Comparison of ENCODE assay signal across 17 cellular contexts in the genomic region with DNA sequence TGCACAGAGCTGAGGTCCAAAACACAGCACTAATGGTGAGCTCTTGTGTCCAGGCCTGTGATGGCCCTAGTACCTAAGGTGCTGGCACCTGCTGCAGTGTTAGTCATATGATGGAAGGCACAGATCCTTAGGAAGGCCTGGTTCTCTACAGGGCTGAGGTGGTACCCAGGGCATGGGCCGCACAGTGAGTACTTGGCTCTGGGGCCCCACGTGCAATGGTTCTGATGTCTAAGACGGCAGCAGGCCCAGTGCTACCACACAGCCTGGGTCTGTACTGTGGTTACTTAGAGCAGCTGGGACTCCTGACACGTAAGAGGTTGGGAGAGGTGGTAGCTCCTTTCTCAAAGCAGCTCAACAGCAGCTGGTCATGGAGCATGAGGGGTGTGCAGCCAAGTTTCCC.
DNase-seq lines count a peak whose midpoint lies in the region; ATAC-seq and TF ChIP-seq lines count a peak whose summit lies in the region.
"Had no signal": no experiment of that assay in that cellular context is flagged by ENCODE, and none has a peak within 500 bp of the region (broad histone marks: within the 10 kb centered on the region; RNA-seq: fewer than 3 reads in every experiment).

No MANE protein-coding gene starts in this region.

- H4K8ac ChIP-seq in IMR-90 (ENCODE audit: low read depth in 2 of 2, low read length in 2 of 2): no peak overlapping the region

- intact Hi-C loops in IMR-90 (cut with micrococcal nuclease): no loop called here
- intact Hi-C loops in upper lobe of right lung (cut with DNase I): no loop called here
- intact Hi-C loops in cardiac septum (cut with DNase I): no loop called here
- intact Hi-C loops in heart left ventricle (cut with DNase I): no loop called here

- H2BK15ac ChIP-seq in IMR-90 (ENCODE audit: low read depth, low read length): no peak overlapping the region

- TF ChIP-seq POLR2A in IMR-90 (IDR thresholded peaks at IDR 0.05; ENCODE audit: low read depth, low read length) (no peak), heart left ventricle (IDR thresholded peaks at IDR 0.05) (no peak)

- H3K4me2 ChIP-seq in IMR-90 (ENCODE audit: low read depth, low read length): no peak overlapping the region
- H3K4me2 ChIP-seq: BLaER1, GM23338 had no signal

- CTCF ChIA-PET in IMR-90 (lab: Yijun Ruan, JAX): no interaction called here

- no peaks in the 10 kb centered on the region for H3K9me1 ChIP-seq in IMR-90 (ENCODE audit: insufficient read depth, low read length)

- no peak for TF ChIP-seq RAD21 in IMR-90 (IDR thresholded peaks at IDR 0.05; ENCODE audit: low read length)

- no peaks in the 10 kb centered on the region for H4K20me1 ChIP-seq in IMR-90 (ENCODE audit: insufficient read depth, low read length)
- H4K20me1 ChIP-seq: BLaER1 had no signal

- no peaks in the 10 kb centered on the region for H3K36me3 ChIP-seq in IMR-90 (ENCODE audit: control insufficient read depth, insufficient read depth, low read length)
- no peaks in the 10 kb centered on the region for H3K36me3 ChIP-seq in upper lobe of right lung
- no peaks in the 10 kb centered on the region for H3K36me3 ChIP-seq in heart left ventricle
- H3K36me3 ChIP-seq: BLaER1 had no signal

- no peak overlapping the region; the same call in 1 of the 2 replicates for H2AK5ac ChIP-seq in IMR-90 (ENCODE audit: low read depth, low read length)

- H3K27me3 ChIP-seq in IMR-90 (ENCODE audit: control insufficient read depth, insufficient read depth, low read length) (no peaks in the 10 kb centered on the region), upper lobe of right lung (no peaks in the 10 kb centered on the region), heart left ventricle (no peaks in the 10 kb centered on the region)
- H3K27me3 ChIP-seq: BLaER1 had no signal

- H3K27ac Mint-ChIP-seq in stimulated activated memory B cell treated with anti-CD40 and anti-IgM and Interleukin-4, amounts not matched to agents 10 μg/mL and 1 μg/mL and 100 μg/mL, for 72 hours: no peak overlapping the region
- H3K27ac Mint-ChIP-seq: CD14-positive monocyte; CD4-positive, alpha-beta memory T cell; GM23338; HFFc6 had no signal

- H3K4me3 Mint-ChIP-seq in stimulated activated memory B cell treated with anti-CD40 and anti-IgM and Interleukin-4, amounts not matched to agents 10 μg/mL and 1 μg/mL and 100 μg/mL, for 72 hours: no peak overlapping the region
- H3K4me3 Mint-ChIP-seq: CD14-positive monocyte; CD4-positive, alpha-beta memory T cell; GM23338; HFFc6 had no signal

- no peak for TF ChIP-seq CTCF in IMR-90 (conservative IDR thresholded peaks at IDR 0.05; ENCODE audit: low read depth, low read length)
- TF ChIP-seq CTCF in upper lobe of right lung (IDR thresholded peaks at IDR 0.05): no peak
- TF ChIP-seq CTCF in heart left ventricle (IDR thresholded peaks at IDR 0.05): no peak

- no TSS peak for BruUV-seq in IMR-90 (replicated peaks; lab: Mats Ljungman, UMichigan)

- H3K4me3 ChIP-seq in IMR-90 (ENCODE audit: insufficient read depth, low read depth, low read length): no peak overlapping the region
- no peak overlapping the region for H3K4me3 ChIP-seq in upper lobe of right lung
- H3K4me3 ChIP-seq in heart left ventricle: no peak overlapping the region
- H3K4me3 ChIP-seq: BLaER1, GM23338 had no signal

- ATAC-seq in IMR-90 (ENCODE audit: low read depth): no peak
- peak; percentile 60 for ATAC-seq in stimulated activated memory B cell treated with anti-CD40 and anti-IgM and Interleukin-4, amounts not matched to agents 10 μg/mL and 1 μg/mL and 100 μg/mL, for 72 hours
- ATAC-seq in upper lobe of right lung: peak; percentile 42
- no peak for ATAC-seq in heart left ventricle
- ATAC-seq: GM23338, HepG2 had no signal

- H2BK120ac ChIP-seq in IMR-90 (ENCODE audit: low read depth, low read length): no peak overlapping the region

- H3K4ac ChIP-seq in IMR-90 (ENCODE audit: low read depth, low read length): 0 out of 2 replicates have a peak overlapping the region, but pooled peaks have one; percentile 15

- H4K91ac ChIP-seq in IMR-90 (ENCODE audit: insufficient read depth, low read depth, low read length): no peak overlapping the region

- H2AFZ ChIP-seq in IMR-90 (replicated peaks; ENCODE audit: low read length, poor library complexity): peak overlapping the region; percentile 40
- H2AFZ ChIP-seq: GM23338 had no signal

- no peak overlapping the region for H2AK9ac ChIP-seq in IMR-90 (replicated peaks; ENCODE audit: low read depth, low read length, poor library complexity)

- H2BK5ac ChIP-seq in IMR-90 (ENCODE audit: low read depth, low read length, poor library complexity, severe bottlenecking): no peak overlapping the region

- H3K36me3 Mint-ChIP-seq in stimulated activated memory B cell treated with anti-CD40 and anti-IgM and Interleukin-4, amounts not matched to agents 10 μg/mL and 1 μg/mL and 100 μg/mL, for 72 hours: no peaks in the 10 kb centered on the region
- H3K36me3 Mint-ChIP-seq: CD14-positive monocyte; CD4-positive, alpha-beta memory T cell had no signal

- peak overlapping the region; percentile 71; the same call in 1 of the 2 replicates for H3K14ac ChIP-seq in IMR-90 (replicated peaks; ENCODE audit: low read depth, low read length)

- no peaks in the 10 kb centered on the region for H3K27me3 Mint-ChIP-seq in stimulated activated memory B cell treated with anti-CD40 and anti-IgM and Interleukin-4, amounts not matched to agents 10 μg/mL and 1 μg/mL and 100 μg/mL, for 72 hours
- H3K27me3 Mint-ChIP-seq: CD4-positive, alpha-beta memory T cell had no signal

- H3K4me1 ChIP-seq in IMR-90 (ENCODE audit: control insufficient read depth, insufficient read depth, low read length) (no peaks in the 10 kb centered on the region), upper lobe of right lung (no peaks in the 10 kb centered on the region), heart left ventricle (no peaks in the 10 kb centered on the region)
- H3K4me1 ChIP-seq: BLaER1 had no signal

- H3K9me3 ChIP-seq in IMR-90 (ENCODE audit: control insufficient read depth, insufficient read depth, low read length) (no peaks in the 10 kb centered on the region), upper lobe of right lung (no peaks in the 10 kb centered on the region), heart left ventricle (no peaks in the 10 kb centered on the region)
- H3K9me3 ChIP-seq: BLaER1 had no signal

- no peak overlapping the region for H3K9ac ChIP-seq in IMR-90 (ENCODE audit: low read depth, low read length)
- H3K9ac ChIP-seq: BLaER1 had no signal

- POLR2A ChIA-PET in IMR-90 (lab: Charles Lee; ENCODE audit: unreplicated experiment): no interaction called here

- 100% methylated on average over 3 of the region's 4 CpGs; no CpG with 5 or more reads in 1 of the 2 experiments for WGBS in IMR-90 (ENCODE audit: extremely low coverage in 2 of 2, insufficient read length in 1 of 2), 2 experiments
- 90 to 96% (median 94%) methylated on average over 4 of the region's 4 CpGs for WGBS in heart left ventricle, 4 donors

- H3K27ac ChIP-seq in IMR-90 (ENCODE audit: insufficient read depth, low read length): no peak overlapping the region
- no peak overlapping the region for H3K27ac ChIP-seq in upper lobe of right lung
- no peak overlapping the region for H3K27ac ChIP-seq in heart left ventricle
- H3K27ac ChIP-seq: BLaER1 had no signal

- in situ Hi-C loops in IMR-90 (cut with MboI; ENCODE audit: low sequenced_read_pairs): no loop called here

- no peak for DNase-seq in IMR-90
- DNase-seq in myocyte (ENCODE audit: low read depth): peak; percentile 57
- no peak for DNase-seq in upper lobe of right lung
- no peak for DNase-seq in cardiac septum (ENCODE audit: low spot score)
- DNase-seq in heart left ventricle: no peak
- no peak for DNase-seq in NCI-H187 (lab: John Stamatoyannopoulos, UW)
- DNase-seq: 8988T; CD4-positive, alpha-beta memory T cell; DMS153; DMS79; GDM1; HFFc6 had no signal

- no peak overlapping the region for H3K23ac ChIP-seq in IMR-90 (ENCODE audit: low read depth, low read length)

- no peak overlapping the region for H2BK20ac ChIP-seq in IMR-90 (ENCODE audit: low read depth, low read length)

- H4K5ac ChIP-seq in IMR-90 (ENCODE audit: low read depth, low read length): no peak overlapping the region

- no peaks in the 10 kb centered on the region for H3K79me1 ChIP-seq in IMR-90 (ENCODE audit: low read depth in 1 of 2, low read length in 2 of 2)

- H3K9me3 Mint-ChIP-seq in stimulated activated memory B cell treated with anti-CD40 and anti-IgM and Interleukin-4, amounts not matched to agents 10 μg/mL and 1 μg/mL and 100 μg/mL, for 72 hours: peaks cover 7% of the 10 kb centered on the region
- H3K9me3 Mint-ChIP-seq: GM23338, HFFc6 had no signal

- H3K56ac ChIP-seq in IMR-90 (ENCODE audit: extremely low read depth, insufficient read depth, low read length): no peak overlapping the region

- dilution Hi-C loops in IMR-90 (cut with HindIII; ENCODE audit: low sequenced_read_pairs, unreplicated experiment): no loop called here

- H3K18ac ChIP-seq in IMR-90 (ENCODE audit: low read depth, low read length): no peak overlapping the region

- no peaks in the 10 kb centered on the region for H3K4me1 Mint-ChIP-seq in stimulated activated memory B cell treated with anti-CD40 and anti-IgM and Interleukin-4, amounts not matched to agents 10 μg/mL and 1 μg/mL and 100 μg/mL, for 72 hours
- H3K4me1 Mint-ChIP-seq: CD14-positive monocyte; CD4-positive, alpha-beta memory T cell had no signal

TF ChIP-seq in IMR-90, 13 proteins besides CTCF, POLR2A, EP300 and RAD21 (continues in another document):
- TF ChIP-seq MXI1 (IDR thresholded peaks at IDR 0.05; ENCODE audit: borderline replicate concordance, low read depth, low read length) (no peak), NFE2L2 (IDR thresholded peaks at IDR 0.05; ENCODE audit: low read depth, low read length) (no peak), MAFK (IDR thresholded peaks at IDR 0.05; ENCODE audit: low read depth, low read length) (no peak), RFX5 (IDR thresholded peaks at IDR 0.05; ENCODE audit: low read depth, low read length) (no peak), MAZ (IDR thresholded peaks at IDR 0.05; ENCODE audit: borderline replicate concordance, low read depth, low read length) (no peak), RCOR1 (IDR thresholded peaks at IDR 0.05; ENCODE audit: insufficient replicate concordance, low read length) (no peak), BHLHE40 (IDR thresholded peaks at IDR 0.05; ENCODE audit: low read depth, low read length) (no peak)
- TF ChIP-seq, protein P1, sequence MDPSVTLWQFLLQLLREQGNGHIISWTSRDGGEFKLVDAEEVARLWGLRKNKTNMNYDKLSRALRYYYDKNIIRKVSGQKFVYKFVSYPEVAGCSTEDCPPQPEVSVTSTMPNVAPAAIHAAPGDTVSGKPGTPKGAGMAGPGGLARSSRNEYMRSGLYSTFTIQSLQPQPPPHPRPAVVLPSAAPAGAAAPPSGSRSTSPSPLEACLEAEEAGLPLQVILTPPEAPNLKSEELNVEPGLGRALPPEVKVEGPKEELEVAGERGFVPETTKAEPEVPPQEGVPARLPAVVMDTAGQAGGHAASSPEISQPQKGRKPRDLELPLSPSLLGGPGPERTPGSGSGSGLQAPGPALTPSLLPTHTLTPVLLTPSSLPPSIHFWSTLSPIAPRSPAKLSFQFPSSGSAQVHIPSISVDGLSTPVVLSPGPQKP (IDR thresholded peaks at IDR 0.05; ENCODE audit: borderline replicate concordance, low read depth, low read length): no peak

Comparison
In these comparisons a context has a peak if more than half of its experiments do, and no peak if none do; other contexts are left out.
1. ATAC-seq: peak in stimulated activated memory B cell treated with anti-CD40 and anti-IgM and Interleukin-4, amounts not matched to agents 10 μg/mL and 1 μg/mL and 100 μg/mL, for 72 hours (single experiment) and upper lobe of right lung (single experiment); none in IMR-90 (single experiment) and heart left ventricle (0 of 4).